ENCODE assay signal across 7 cellular contexts in genomic region chr6:27814415-27814664, GRCh38.
DNase-seq lines count a peak whose midpoint lies in the region; ATAC-seq and TF ChIP-seq lines count a peak whose summit lies in the region.
"Not testable (repeated sequence)": the region's sequence is repeated elsewhere in the genome, so short reads cannot be mapped to it uniquely, and the experiment has no call there.

No MANE protein-coding gene starts in this region.

- not testable (repeated sequence) for H2AFZ ChIP-seq in OCI-LY1 (ENCODE audit: low read length)

- H3K9me2 ChIP-seq in OCI-LY1 (ENCODE audit: low read depth, low read length), result not testable (repeated sequence)

- DNase-seq in activated naive CD4-positive, alpha-beta T cell treated with anti-CD3 and anti-CD28 coated beads, Interleukin-2, amount 50 U/mL, for 72 hours (ENCODE audit: low spot score in 2 of 2); esophagus muscularis mucosa (ENCODE audit: extremely low spot score); lower leg skin (ENCODE audit: low spot score in 2 of 2); retinal pigment epithelial cell (ENCODE audit: low read depth): not testable (repeated sequence)

- TF ChIP-seq EP300 in esophagus muscularis mucosa (IDR thresholded peaks at IDR 0.05), result not testable (repeated sequence)

- H3K9ac ChIP-seq in OCI-LY1 (ENCODE audit: low read length), result peak overlapping the region; percentile 98

- not testable (repeated sequence) for H3K36me3 ChIP-seq in OCI-LY1 (ENCODE audit: insufficient read depth, low read length); esophagus muscularis mucosa

- peaks cover 18 to 21% of the 10 kb centered on the region in 2 donors for H3K36me3 Mint-ChIP-seq in activated naive CD4-positive, alpha-beta T cell treated with anti-CD3 and anti-CD28 coated beads, Interleukin-2, amount 50 U/mL, for 72 hours

- intact Hi-C loops in esophagus muscularis mucosa (cut with DNase I), result not testable (repeated sequence)
- intact Hi-C loops in lower leg skin (cut with DNase I; ENCODE audit: low total_unique reads), result loop anchor here (10.0 kb wide), 1 partner anchor 80 kb away; a partner anchor contains a TSS

- not testable (repeated sequence) for H3K79me2 ChIP-seq in OCI-LY1 (ENCODE audit: insufficient read depth, low read length)

- peak overlapping the region; percentile 98 to 100 for H3K27ac Mint-ChIP-seq in activated naive CD4-positive, alpha-beta T cell treated with anti-CD3 and anti-CD28 coated beads, Interleukin-2, amount 50 U/mL, for 72 hours

- H3F3A ChIP-seq in OCI-LY1 (ENCODE audit: insufficient read depth, low read length), result peaks cover 20% of the 10 kb centered on the region

- TF ChIP-seq POLR2A in esophagus muscularis mucosa (IDR thresholded peaks at IDR 0.05; ENCODE audit: low read depth); lower leg skin (IDR thresholded peaks at IDR 0.05): not testable (repeated sequence)

- H3K27ac ChIP-seq in OCI-LY1 (ENCODE audit: low read depth, low read length, poor library complexity, severe bottlenecking) (peak overlapping the region; percentile 100), esophagus muscularis mucosa (replicated peaks in 1 of 4) (peak overlapping the region in 1 of 4 donors; percentile 39)

- 6% methylated on average over 2 of the region's 24 CpGs for whole genome bisulfite sequencing in esophagus muscularis mucosa
- WGBS in lower leg skin, 2 donors, result 3 to 8% methylated on average over 2 to 11 of the region's 24 CpGs

- H3K4me2 ChIP-seq in OCI-LY1 (ENCODE audit: low read length), result peak overlapping the region; percentile 76

- H3K4me1 ChIP-seq in OCI-LY1 (ENCODE audit: insufficient read depth, low read length, severe bottlenecking), result peaks cover 68% of the 10 kb centered on the region
- H3K4me1 ChIP-seq in esophagus muscularis mucosa, result peaks cover 3 to 31% (median 19%) of the 10 kb centered on the region in 4 donors

- H3K27me3 ChIP-seq in OCI-LY1 (ENCODE audit: insufficient read depth, low read length), result not testable (repeated sequence)
- peaks cover 0 to 62% (median 16%) of the 10 kb centered on the region in 4 donors for H3K27me3 ChIP-seq in esophagus muscularis mucosa

- H3K9me3 Mint-ChIP-seq in activated naive CD4-positive, alpha-beta T cell treated with anti-CD3 and anti-CD28 coated beads, Interleukin-2, amount 50 U/mL, for 72 hours, result not testable (repeated sequence)

- not testable (repeated sequence) for H4K20me1 ChIP-seq in OCI-LY1 (ENCODE audit: insufficient read depth, low read length)

- H3K4me3 ChIP-seq in OCI-LY1 (ENCODE audit: low read depth, low read length, poor library complexity, severe bottlenecking), result peak overlapping the region; percentile 81
- H3K4me3 ChIP-seq in esophagus muscularis mucosa, result peak overlapping the region; percentile 43 to 54 (median 44)
- peak overlapping the region; percentile 11 for H3K4me3 ChIP-seq in lower leg skin (ENCODE audit: low read depth, poor library complexity, severe bottlenecking)
- H3K4me3 ChIP-seq in retinal pigment epithelial cell (ENCODE audit: low read length), result peak overlapping the region; percentile 63

- H3K9me3 ChIP-seq in OCI-LY1 (ENCODE audit: low read length); esophagus muscularis mucosa: not testable (repeated sequence)

- not testable (repeated sequence) for TF ChIP-seq CTCF in OCI-LY1 (IDR thresholded peaks at IDR 0.05; ENCODE audit: low read length); esophagus muscularis mucosa (IDR thresholded peaks at IDR 0.05); lower leg skin (IDR thresholded peaks at IDR 0.05); retinal pigment epithelial cell (conservative IDR thresholded peaks at IDR 0.05; ENCODE audit: low read depth, low read length)

- peak; percentile 15 for ATAC-seq in GM18867 (IDR thresholded peaks at IDR 0.05; ENCODE audit: unreplicated experiment)
- ATAC-seq in HG02763 (IDR thresholded peaks at IDR 0.05; ENCODE audit: unreplicated experiment), result peak; percentile 4
- ATAC-seq in activated naive CD4-positive, alpha-beta T cell treated with anti-CD3 and anti-CD28 coated beads, Interleukin-2, amount 50 U/mL, for 72 hours, result peak in 1 of 2 donors; percentile 27

Comparison
In these comparisons a context has a peak if more than half of its experiments do, and no peak if none do; other contexts are left out.
1. H3K4me3 ChIP-seq: peak in every context shown above with its lines; median percentile 81 in OCI-LY1; 63 in retinal pigment epithelial cell; 44 in esophagus muscularis mucosa; 11 in lower leg skin.